Comparison of ENCODE assay signal across 1 cellular context in genomic region chr16:3490911-3491629, GRCh38.
TF ChIP-seq lines count a peak whose summit lies in the region.

No MANE protein-coding gene starts in this region.

TF ChIP-seq in H1, 55 proteins besides CTCF, POLR2A, EP300 and RAD21:
- no peak for TF ChIP-seq ATF3 (IDR thresholded peaks at IDR 0.05; ENCODE audit: insufficient read depth, low read depth, low read length)
- no peak for TF ChIP-seq POU5F1 (IDR thresholded peaks at IDR 0.05; ENCODE audit: low read depth, low read length)
- no peak for TF ChIP-seq PHF8 (conservative IDR thresholded peaks at IDR 0.05; ENCODE audit: low read depth, low read length)
- TF ChIP-seq E2F6 (IDR thresholded peaks at IDR 0.05): no peak
- TF ChIP-seq NANOG (IDR thresholded peaks at IDR 0.05; ENCODE audit: insufficient read depth, low read depth, low read length, poor library complexity, severe bottlenecking): no peak
- TF ChIP-seq EZH2 (IDR thresholded peaks at IDR 0.05; ENCODE audit: low read depth, low read length, severe bottlenecking): no peak
- TF ChIP-seq ASH2L (IDR thresholded peaks at IDR 0.05; ENCODE audit: low read length): no peak
- no peak for TF ChIP-seq JUND (IDR thresholded peaks at IDR 0.05; ENCODE audit: low read length)
- no peak for TF ChIP-seq SP1 (IDR thresholded peaks at IDR 0.05; ENCODE audit: low read depth, low read length)
- TF ChIP-seq KDM4A (IDR thresholded peaks at IDR 0.05; ENCODE audit: low read depth, low read length, severe bottlenecking): no peak
- no peak for TF ChIP-seq TCF12 (IDR thresholded peaks at IDR 0.05; ENCODE audit: low read depth, low read length)
- TF ChIP-seq RBBP5 (IDR thresholded peaks at IDR 0.05; ENCODE audit: borderline replicate concordance, low read depth, low read length): no peak
- no peak for TF ChIP-seq MAX (IDR thresholded peaks at IDR 0.05)
- TF ChIP-seq SIRT6 (IDR thresholded peaks at IDR 0.05; ENCODE audit: low read length): no peak
- TF ChIP-seq TEAD4 (IDR thresholded peaks at IDR 0.05; ENCODE audit: low read depth, low read length): no peak
- TF ChIP-seq ZNF274 (IDR thresholded peaks at IDR 0.05; ENCODE audit: borderline replicate concordance, extremely low read depth, low read length): no peak
- TF ChIP-seq SP4 (IDR thresholded peaks at IDR 0.05; ENCODE audit: low read length): no peak
- TF ChIP-seq RNF2 (IDR thresholded peaks at IDR 0.05; ENCODE audit: borderline replicate concordance, low read depth, low read length, missing control alignments, poor library complexity, severe bottlenecking): no peak
